ENCODE assay signal across 11 cellular contexts in genomic region chr22:20014526-20015186, GRCh38. TPM values are rescaled to one million over a fixed set of nuclear protein-coding genes. Genes with fewer than 3 reads are reported as not detected.
DNase-seq lines count a peak whose midpoint lies in the region; ATAC-seq and TF ChIP-seq lines count a peak whose summit lies in the region.
"Had no signal": no experiment of that assay in that cellular context is flagged by ENCODE, and none has a peak within 500 bp of the region (broad histone marks: within the 10 kb centered on the region; RNA-seq: fewer than 3 reads in every experiment).

No MANE protein-coding gene starts in this region.

- H3K79me2 ChIP-seq in osteoblast (ENCODE audit: insufficient read depth, low read length), result no peaks in the 10 kb centered on the region

- no peak overlapping the region for H2AFZ ChIP-seq in osteoblast (ENCODE audit: low read length)

- ATAC-seq in HG02623 (IDR thresholded peaks at IDR 0.05; ENCODE audit: unreplicated experiment), result no peak

- H4K20me1 ChIP-seq in osteoblast (ENCODE audit: insufficient read depth, low read length), result no peaks in the 10 kb centered on the region

- H3K36me3 Mint-ChIP-seq in glutamatergic neuron (ENCODE audit: unreplicated experiment) (no peaks in the 10 kb centered on the region), nephron progenitor cell (ENCODE audit: low read depth) (no peaks in the 10 kb centered on the region)

- H3K9me3 ChIP-seq in osteoblast (ENCODE audit: low read depth, low read length), result no peaks in the 10 kb centered on the region
- H3K9me3 ChIP-seq: SK-N-SH, stomach had no signal

- peaks cover 8% of the 10 kb centered on the region for H3K27me3 Mint-ChIP-seq in glutamatergic neuron (ENCODE audit: unreplicated experiment)
- peaks cover 58% of the 10 kb centered on the region for H3K27me3 Mint-ChIP-seq in nephron progenitor cell (ENCODE audit: low read depth, poor library complexity)

- H3K4me2 ChIP-seq in osteoblast (ENCODE audit: insufficient read depth, low read length), result no peak overlapping the region
- H3K4me2 ChIP-seq: SK-N-SH had no signal

- TF ChIP-seq CTCF in glutamatergic neuron (IDR thresholded peaks at IDR 0.05; ENCODE audit: partially characterized antibody, unreplicated experiment) (no peak), osteoblast (IDR thresholded peaks at IDR 0.05; ENCODE audit: extremely low read depth, low read depth, low read length) (no peak), nephron progenitor cell (IDR thresholded peaks at IDR 0.05) (no peak)

- peaks cover 15% of the 10 kb centered on the region for H3K9me3 Mint-ChIP-seq in glutamatergic neuron (ENCODE audit: unreplicated experiment)
- H3K9me3 Mint-ChIP-seq in nephron progenitor cell, result no peaks in the 10 kb centered on the region

- H3K27ac Mint-ChIP-seq in glutamatergic neuron (ENCODE audit: unreplicated experiment) (peak overlapping the region; percentile 76), nephron progenitor cell (no peak overlapping the region)

- no peaks in the 10 kb centered on the region for H3K36me3 ChIP-seq in osteoblast (ENCODE audit: insufficient read depth, low read length)
- H3K36me3 ChIP-seq: stomach had no signal

- peaks cover 16% of the 10 kb centered on the region for H3K4me1 Mint-ChIP-seq in glutamatergic neuron (ENCODE audit: low read depth, unreplicated experiment)
- H3K4me1 Mint-ChIP-seq in nephron progenitor cell, result peaks cover 5% of the 10 kb centered on the region

- H3K4me3 Mint-ChIP-seq in glutamatergic neuron (ENCODE audit: unreplicated experiment), result peak overlapping the region; percentile 84
- H3K4me3 Mint-ChIP-seq in nephron progenitor cell, result no peak overlapping the region

- DNase-seq in DMS 273 (lab: John Stamatoyannopoulos, UW; ENCODE audit: unreplicated experiment), result peak; percentile 84
- peak; percentile 50 for DNase-seq in NCI-H1694 (lab: John Stamatoyannopoulos, UW)
- no peak for DNase-seq in glutamatergic neuron
- DNase-seq in osteoblast (ENCODE audit: insufficient read length, low spot score, missing footprints), result peak; percentile 77
- DNase-seq in T-helper 2 cell, result no peak
- DNase-seq in nephron progenitor cell, result no peak
- DNase-seq: activated CD4-positive, CD25-positive, alpha-beta regulatory T cell; anterior cingulate cortex; SK-N-SH; stomach had no signal

- H3K4me1 ChIP-seq in osteoblast (ENCODE audit: insufficient read depth, low read length), result peaks cover 4% of the 10 kb centered on the region

- H3K4me3 ChIP-seq in osteoblast (ENCODE audit: insufficient read depth, low read length), result no peak overlapping the region

- peaks cover 24% of the 10 kb centered on the region for H3K27me3 ChIP-seq in osteoblast (ENCODE audit: insufficient read depth, low read length)

- no peak overlapping the region for H3K27ac ChIP-seq in osteoblast (ENCODE audit: low read depth, low read length)

RNA-seq across cellular contexts. Expression of gene ARVCF, which starts 2.0 kb away (rescaled TPM):
- 119 TPM for total RNA-seq in glutamatergic neuron (ENCODE audit: unreplicated experiment)
- 19.7 and 27.1 TPM in 2 replicates for total RNA-seq in osteoblast

RNA-seq across cellular contexts. Expression of gene TANGO2, which starts 6.3 kb away (rescaled TPM):
- total RNA-seq in glutamatergic neuron (ENCODE audit: unreplicated experiment) (31.8 TPM), osteoblast (41.8 and 43.8 TPM in 2 replicates)

Comparison
In these comparisons a context has a peak if more than half of its experiments do, and no peak if none do; other contexts are left out.
1. DNase-seq: peak in DMS 273 (single experiment), NCI-H1694 (single experiment) and osteoblast (single experiment); none in glutamatergic neuron (single experiment), T-helper 2 cell (0 of 5) and nephron progenitor cell (single experiment).